In the genomic region with DNA sequence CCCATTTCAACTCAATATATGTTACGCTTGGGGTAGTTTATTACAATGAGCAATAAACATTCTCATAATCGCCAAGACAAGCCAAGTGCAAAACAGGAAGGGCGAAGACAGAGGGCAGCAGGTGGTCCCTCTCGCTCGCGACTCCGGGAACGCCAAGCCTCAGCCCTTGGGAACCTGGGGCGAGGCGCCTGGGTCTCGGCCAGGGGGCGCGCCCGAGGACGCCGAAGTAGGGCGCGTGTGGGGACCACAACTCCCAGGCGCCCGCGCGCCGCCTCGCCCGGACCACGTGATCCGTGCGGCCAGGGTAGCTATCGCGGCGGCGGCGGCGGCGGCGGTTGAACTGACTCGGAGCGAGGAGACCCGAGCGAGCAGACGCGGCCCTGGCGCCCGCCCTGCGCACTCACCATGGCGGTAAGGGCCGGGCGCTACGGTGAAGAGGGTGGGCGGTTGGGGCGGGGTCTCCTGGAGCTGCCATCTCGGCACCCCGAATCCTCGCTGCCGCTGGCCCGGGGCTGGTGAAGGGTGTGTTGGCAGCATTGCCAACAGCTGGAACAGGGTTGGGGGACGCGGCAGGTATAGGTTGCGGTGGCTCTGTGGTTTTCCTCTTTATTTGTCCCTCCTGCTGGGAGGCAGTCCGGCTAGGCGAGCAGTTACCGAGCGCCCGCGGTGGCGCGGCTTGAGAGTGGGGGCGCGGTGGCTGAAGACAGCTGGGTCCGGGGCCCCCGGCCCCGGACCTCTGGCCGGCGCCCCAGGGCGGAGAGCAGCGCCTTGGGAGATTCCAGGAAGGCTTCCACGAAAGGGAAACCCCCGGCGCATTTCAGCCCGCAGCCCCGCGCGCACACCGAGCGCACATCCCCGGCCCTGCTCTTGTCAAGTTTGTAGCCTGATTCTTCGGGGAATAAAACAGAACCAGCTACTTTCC, we compare ENCODE assay signal across 8 cellular contexts. TPM values are rescaled to one million over a fixed set of nuclear protein-coding genes. Genes with fewer than 3 reads are reported as not detected.
DNase-seq lines count a peak whose midpoint lies in the region; ATAC-seq and TF ChIP-seq lines count a peak whose summit lies in the region.

Gene SLC31A2 (plus strand): TSS at position 338 of the 922 bp plus-strand sequence. CDS start 68 bp downstream, at position 406.

- no peaks in the 10 kb centered on the region for H3K27me3 Mint-ChIP-seq in activated CD8-positive, alpha-beta T cell treated with anti-CD3 and anti-CD28 coated beads for 36 hours

- POLR2A ChIA-PET in activated CD8-positive, alpha-beta T cell treated with anti-CD3 and anti-CD28 coated beads for 36 hours (lab: Charles Lee): interaction anchor here (1.1 to 1.6 kb wide), 3 partner anchors 12 to 71 kb away, joined by 3 to 7 read pairs (median 5); partner anchors contain the start of genes FKBP15 and SLC31A1

- no peak within 1 kb of the TSS for H3K27ac ChIP-seq in ectodermal cell (ENCODE audit: insufficient read depth, low read depth, low read length, poor library complexity, severe bottlenecking)
- peak within 1 kb of the TSS; percentile 68 to 94 for H3K27ac ChIP-seq in lung (ENCODE audit: low read depth in 1 of 2, low read length in 1 of 2)

- H3K36me3 ChIP-seq in ectodermal cell (ENCODE audit: control insufficient read depth, insufficient read depth, low read length) (no peaks in the 10 kb centered on the region), lung (ENCODE audit: control insufficient read depth in 2 of 2, insufficient read depth in 2 of 2, low read length in 2 of 2) (no peaks in the 10 kb centered on the region)

- H3K27me3 ChIP-seq in ectodermal cell (ENCODE audit: control insufficient read depth, insufficient read depth, low read length, poor library complexity, severe bottlenecking) (peaks cover 18% of the 10 kb centered on the region), lung (ENCODE audit: control insufficient read depth, insufficient read depth) (no peaks in the 10 kb centered on the region)

- H3K4me3 ChIP-seq in ectodermal cell (ENCODE audit: insufficient read depth, low read depth, low read length) (peak within 1 kb of the TSS; percentile 63), lung (peak within 1 kb of the TSS; percentile 94)

- CTCF ChIA-PET in activated CD8-positive, alpha-beta T cell treated with anti-CD3 and anti-CD28 coated beads for 36 hours (lab: Charles Lee): interaction anchor here (0.6 to 3.5 kb wide), 9 partner anchors 9 to 504 kb away, joined by 3 to 28 read pairs (median 4); partner anchors contain the start of gene SLC31A1

- DNase-seq in C1 segment of cervical spinal cord (lab: John Stamatoyannopoulos, UW): peak; percentile 20 to 90 (median 76)
- peak; percentile 94 for DNase-seq in NCI-H748 (lab: John Stamatoyannopoulos, UW; ENCODE audit: unreplicated experiment)
- peak; percentile 93 for DNase-seq in activated CD8-positive, alpha-beta T cell treated with anti-CD3 and anti-CD28 coated beads for 36 hours
- peak; percentile 91 for DNase-seq in lung (ENCODE audit: low spot score)
- DNase-seq in stimulated activated CD4-positive, alpha-beta T cell treated with anti-CD3 and anti-CD28 coated beads, TNF-alpha, amount 100 ng/mL, for 24 hours (ENCODE audit: low read depth in 3 of 3): peak; percentile 76 to 88 (median 79)

- H3K4me1 ChIP-seq in ectodermal cell (ENCODE audit: control insufficient read depth, insufficient read depth, low read length) (no peaks in the 10 kb centered on the region), lung (ENCODE audit: control insufficient read depth in 2 of 2, insufficient read depth in 2 of 2, low read length in 2 of 2) (peaks cover 0 to 10% of the 10 kb centered on the region in 2 donors)

- peak; percentile 36 for TF ChIP-seq CTCF in activated CD8-positive, alpha-beta T cell treated with anti-CD3 and anti-CD28 coated beads for 36 hours (IDR thresholded peaks at IDR 0.05)
- TF ChIP-seq CTCF in lung (IDR thresholded peaks at IDR 0.05; ENCODE audit: control extremely low read depth, extremely low read depth): peak; percentile 3

- H3K4me1 Mint-ChIP-seq in activated CD8-positive, alpha-beta T cell treated with anti-CD3 and anti-CD28 coated beads for 36 hours (ENCODE audit: low read depth): peaks cover 27% of the 10 kb centered on the region

- H3K27ac Mint-ChIP-seq in activated CD8-positive, alpha-beta T cell treated with anti-CD3 and anti-CD28 coated beads for 36 hours: peak within 1 kb of the TSS; percentile 61

- no peaks in the 10 kb centered on the region for H3K9me3 Mint-ChIP-seq in activated CD8-positive, alpha-beta T cell treated with anti-CD3 and anti-CD28 coated beads for 36 hours

- H3K4me3 Mint-ChIP-seq in activated CD8-positive, alpha-beta T cell treated with anti-CD3 and anti-CD28 coated beads for 36 hours: peak within 1 kb of the TSS; percentile 78

- peak; percentile 98 for ATAC-seq in GM19324 (IDR thresholded peaks at IDR 0.05; ENCODE audit: low FRiP score, unreplicated experiment)
- peak; percentile 92 for ATAC-seq in HG03469 (IDR thresholded peaks at IDR 0.05; ENCODE audit: unreplicated experiment)
- ATAC-seq in activated CD8-positive, alpha-beta T cell treated with anti-CD3 and anti-CD28 coated beads for 36 hours: peak; percentile 95
- peak; percentile 92 for ATAC-seq in lung (ENCODE audit: insufficient read depth, low FRiP score)

- H3K36me3 Mint-ChIP-seq in activated CD8-positive, alpha-beta T cell treated with anti-CD3 and anti-CD28 coated beads for 36 hours (ENCODE audit: low read depth): no peaks in the 10 kb centered on the region

- H3K9me3 ChIP-seq in ectodermal cell (ENCODE audit: control insufficient read depth, low read length) (no peaks in the 10 kb centered on the region), lung (ENCODE audit: control insufficient read depth in 2 of 2, insufficient read depth in 1 of 2, low read length in 1 of 2) (no peaks in the 10 kb centered on the region)

- intact Hi-C loops in activated CD8-positive, alpha-beta T cell treated with anti-CD3 and anti-CD28 coated beads for 36 hours (cut with micrococcal nuclease): no loop called here

- 2% methylated on average over 87 of the region's 87 CpGs for WGBS in ectodermal cell, 2 experiments
- 1% methylated on average over 59 to 87 of the region's 87 CpGs for WGBS in lung, 2 donors

RNA-seq across cellular contexts. Expression of gene SLC31A2, which starts in this region (rescaled TPM):
- total RNA-seq in activated CD8-positive, alpha-beta T cell treated with anti-CD3 and anti-CD28 coated beads for 36 hours: 1 to 10 TPM; 1.6 to 3.4 TPM
- 2.4 TPM for polyA plus RNA-seq in ectodermal cell (2013, experiment 1 of 4)
- 1.9 TPM for polyA plus RNA-seq in ectodermal cell (2013, experiment 2 of 4)
- polyA plus RNA-seq in ectodermal cell (2013, experiment 3 of 4): 2.1 TPM
- 2.0 TPM for polyA plus RNA-seq in ectodermal cell (2013, experiment 4 of 4)
- total RNA-seq in lung: 10 to 100 TPM; 11.2 to 34.2 TPM
- 10 to 100 TPM; 14.2 to 63.6 TPM for polyA plus RNA-seq in lung
